ENCODE assay signal across 15 cellular contexts in the genomic region with DNA sequence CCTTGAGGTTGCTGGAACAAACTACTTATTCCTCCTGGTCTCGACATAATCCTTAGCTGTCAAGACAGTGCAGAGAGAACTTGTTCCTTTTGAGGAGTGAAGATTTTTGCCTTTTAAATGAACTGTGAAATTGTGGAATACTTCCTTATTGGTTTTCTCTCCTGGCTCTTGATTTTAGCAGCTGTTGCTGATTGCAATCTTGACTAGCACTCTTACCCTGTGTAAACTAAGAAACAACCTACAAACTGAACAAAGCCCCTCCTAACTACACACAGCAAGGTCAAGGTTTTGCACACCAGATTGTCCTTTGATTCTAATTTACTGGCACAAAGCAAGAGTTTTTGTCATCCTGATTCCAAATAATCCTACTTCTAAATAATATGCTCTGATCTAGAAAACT.
DNase-seq lines count a peak whose midpoint lies in the region; ATAC-seq and TF ChIP-seq lines count a peak whose summit lies in the region.
"Had no signal": no experiment of that assay in that cellular context is flagged by ENCODE, and none has a peak within 500 bp of the region (broad histone marks: within the 10 kb centered on the region; RNA-seq: fewer than 3 reads in every experiment).

No MANE protein-coding gene starts in this region.

- H3K4me1 ChIP-seq in SJCRH30 (peaks cover 14% of the 10 kb centered on the region), stomach (no peaks in the 10 kb centered on the region)
- H3K4me1 ChIP-seq: A549, BE2C had no signal

- H3K4me1 Mint-ChIP-seq in activated naive CD8-positive, alpha-beta T cell (ENCODE audit: low read depth) = no peaks in the 10 kb centered on the region
- peaks cover 5% of the 10 kb centered on the region for H3K4me1 Mint-ChIP-seq in activated naive CD8-positive, alpha-beta T cell treated with anti-CD3 and anti-CD28 coated beads, Interleukin-2, amount 50 U/mL, for 24 hours
- H3K4me1 Mint-ChIP-seq: CD4-positive, alpha-beta memory T cell had no signal

- TF ChIP-seq POLR2A in stomach (IDR thresholded peaks at IDR 0.05) = no peak

- H3K27me3 ChIP-seq in SJCRH30 = no peaks in the 10 kb centered on the region
- no peaks in the 10 kb centered on the region for H3K27me3 ChIP-seq in stomach
- H3K27me3 ChIP-seq: BE2C had no signal

- TF ChIP-seq CTCF in stomach (IDR thresholded peaks at IDR 0.05) = no peak

- WGBS in stomach, 5 donors = 77 to 96% (median 81%) methylated on average over 1 of the region's 1 CpG

- ATAC-seq in activated naive CD8-positive, alpha-beta T cell treated with anti-CD3 and anti-CD28 coated beads, Interleukin-2, amount 50 U/mL, for 24 hours = no peak
- ATAC-seq in left colon = peak; percentile 94
- ATAC-seq: A549 had no signal

- H3K27ac Mint-ChIP-seq in activated naive CD8-positive, alpha-beta T cell = peak overlapping the region; percentile 28
- no peak overlapping the region for H3K27ac Mint-ChIP-seq in activated naive CD8-positive, alpha-beta T cell treated with anti-CD3 and anti-CD28 coated beads, Interleukin-2, amount 50 U/mL, for 24 hours

- H3K9me3 ChIP-seq in SJCRH30 (replicated peaks) = no peaks in the 10 kb centered on the region; the same call in 1 of the 2 replicates
- H3K9me3 ChIP-seq in stomach = no peaks in the 10 kb centered on the region
- H3K9me3 ChIP-seq: A549, BE2C had no signal

- no peak for DNase-seq in activated naive CD8-positive, alpha-beta T cell treated with anti-CD3 and anti-CD28 coated beads, Interleukin-2, amount 50 U/mL, for 24 hours
- DNase-seq in SJCRH30 (peak; percentile 33 to 69), left colon (no peak), NCI-H1694 (lab: John Stamatoyannopoulos, UW) (no peak), T1000 (lab: John Stamatoyannopoulos, UW) (no peak), stomach (no peak)
- DNase-seq: BE2C; CD4-positive, alpha-beta memory T cell; DND-41; GDM1; HCEC 1CT had no signal

- H3K4me3 Mint-ChIP-seq in activated naive CD8-positive, alpha-beta T cell = no peak overlapping the region
- H3K4me3 Mint-ChIP-seq in activated naive CD8-positive, alpha-beta T cell treated with anti-CD3 and anti-CD28 coated beads, Interleukin-2, amount 50 U/mL, for 24 hours = no peak overlapping the region
- H3K4me3 Mint-ChIP-seq: CD4-positive, alpha-beta memory T cell had no signal

- TF ChIP-seq EP300 in stomach (IDR thresholded peaks at IDR 0.05) = no peak

- H3K36me3 ChIP-seq in SJCRH30 = peaks cover 4% of the 10 kb centered on the region
- peaks cover 5 to 59% (median 33%) of the 10 kb centered on the region in 4 donors for H3K36me3 ChIP-seq in stomach

- peak overlapping the region; percentile 44 for H3K27ac ChIP-seq in SJCRH30
- H3K27ac ChIP-seq in stomach = no peak overlapping the region
- H3K27ac ChIP-seq: A549, C4-2B, HL-60 had no signal

- no peaks in the 10 kb centered on the region for H3K9me3 Mint-ChIP-seq in activated naive CD8-positive, alpha-beta T cell (ENCODE audit: low read depth)
- H3K9me3 Mint-ChIP-seq in activated naive CD8-positive, alpha-beta T cell treated with anti-CD3 and anti-CD28 coated beads, Interleukin-2, amount 50 U/mL, for 24 hours = no peaks in the 10 kb centered on the region
- H3K9me3 Mint-ChIP-seq: CD4-positive, alpha-beta memory T cell had no signal

- H3K27me3 Mint-ChIP-seq in activated naive CD8-positive, alpha-beta T cell = no peaks in the 10 kb centered on the region
- H3K27me3 Mint-ChIP-seq in activated naive CD8-positive, alpha-beta T cell treated with anti-CD3 and anti-CD28 coated beads, Interleukin-2, amount 50 U/mL, for 24 hours = no peaks in the 10 kb centered on the region
- H3K27me3 Mint-ChIP-seq: CD4-positive, alpha-beta memory T cell had no signal

- H3K4me3 ChIP-seq in SJCRH30 = no peak overlapping the region
- H3K4me3 ChIP-seq in stomach = no peak overlapping the region
- H3K4me3 ChIP-seq: A549 had no signal

- intact Hi-C loops in left colon (cut with DNase I, micrococcal nuclease) (no loop called here), stomach (cut with DNase I; ENCODE audit: low total_unique reads) (no loop called here)

- H3K36me3 Mint-ChIP-seq in activated naive CD8-positive, alpha-beta T cell = peaks cover 8% of the 10 kb centered on the region
- H3K36me3 Mint-ChIP-seq in activated naive CD8-positive, alpha-beta T cell treated with anti-CD3 and anti-CD28 coated beads, Interleukin-2, amount 50 U/mL, for 24 hours (ENCODE audit: low read depth) = peaks cover 5% of the 10 kb centered on the region

Comparison
In these comparisons a context has a peak if more than half of its experiments do, and no peak if none do; other contexts are left out.
1. DNase-seq: peak in SJCRH30 (2 of 2); none in activated naive CD8-positive, alpha-beta T cell treated with anti-CD3 and anti-CD28 coated beads, Interleukin-2, amount 50 U/mL, for 24 hours (single experiment), left colon (0 of 2), NCI-H1694 (single experiment), T1000 (single experiment) and stomach (single experiment).